ENCODE assay signal across 17 cellular contexts in the genomic region with DNA sequence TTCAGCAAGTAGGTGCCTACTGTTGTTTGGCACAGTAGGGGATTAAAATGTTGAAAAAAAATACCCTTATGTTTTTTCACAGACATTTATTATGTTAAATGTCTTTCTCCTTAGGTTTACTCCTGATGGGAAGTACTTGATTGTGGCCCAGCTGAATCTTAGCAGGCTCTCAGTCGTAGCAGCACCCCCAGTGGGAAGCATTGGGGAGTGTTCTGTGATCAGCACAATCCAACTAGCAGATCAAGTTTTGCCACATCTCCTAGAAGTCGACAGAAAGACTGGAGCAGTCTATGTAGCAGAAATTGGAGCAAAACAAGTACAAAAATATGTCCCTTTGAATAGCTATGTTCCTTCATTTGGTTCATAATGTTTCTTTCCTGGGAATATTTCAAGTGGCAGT. TPM values are rescaled to one million over a fixed set of nuclear protein-coding genes. Genes with fewer than 3 reads are reported as not detected.
DNase-seq lines count a peak whose midpoint lies in the region; ATAC-seq, FAIRE-seq and TF ChIP-seq lines count a peak whose summit lies in the region.
"Had no signal": no experiment of that assay in that cellular context is flagged by ENCODE, and none has a peak within 500 bp of the region (broad histone marks: within the 10 kb centered on the region; RNA-seq: fewer than 3 reads in every experiment).

No MANE protein-coding gene starts in this region.

- BruUV-seq in K562 (replicated peaks; lab: Mats Ljungman, UMichigan): no TSS peak

- intact Hi-C loops in K562 (cut with micrococcal nuclease): no loop called here
- intact Hi-C loops in lower lobe of right lung (cut with DNase I): no loop called here

- TF ChIP-seq EP300 in K562 (IDR thresholded peaks at IDR 0.05; ENCODE audit: low read length): no peak

- H3K79me2 ChIP-seq in K562 (ENCODE audit: control insufficient read depth, insufficient read depth, low read length): no peaks in the 10 kb centered on the region

- H3K9me3 Mint-ChIP-seq in HFFc6: no peaks in the 10 kb centered on the region
- H3K9me3 Mint-ChIP-seq in memory B cell: no peaks in the 10 kb centered on the region
- H3K9me3 Mint-ChIP-seq: activated T-cell treated with anti-CD3 and anti-CD28 coated beads, Interleukin-2, amount 50 U/mL, for 24 hours; CD8-positive, alpha-beta T cell; immature natural killer cell; naive thymus-derived CD4-positive, alpha-beta T cell had no signal

- H3K4me1 Mint-ChIP-seq in HFFc6 (ENCODE audit: low read depth) (no peaks in the 10 kb centered on the region), memory B cell (peaks cover 2% of the 10 kb centered on the region)

- H3K4me3 Mint-ChIP-seq in HFFc6: no peak overlapping the region
- H3K4me3 Mint-ChIP-seq in memory B cell: no peak overlapping the region
- H3K4me3 Mint-ChIP-seq: activated T-cell treated with anti-CD3 and anti-CD28 coated beads, Interleukin-2, amount 50 U/mL, for 24 hours; CD8-positive, alpha-beta T cell; immature natural killer cell; naive thymus-derived CD4-positive, alpha-beta T cell had no signal

- H3K9me3 ChIP-seq in K562 (replicated peaks; ENCODE audit: control insufficient read depth, insufficient read depth, low read depth, low read length) (no peaks in the 10 kb centered on the region), lower lobe of right lung (no peaks in the 10 kb centered on the region)

- 0 out of 2 replicates have a peak, but pooled peaks have one; percentile 9 for TF ChIP-seq CTCF in BJ (IDR thresholded peaks at IDR 0.05; ENCODE audit: insufficient read depth, low read depth, low read length)
- peak; percentile 22; the same call in 1 of the 2 replicates for TF ChIP-seq CTCF in HFFc6 (IDR thresholded peaks at IDR 0.05)
- TF ChIP-seq CTCF in K562 (IDR thresholded peaks at IDR 0.05 in 2 of 3, conservative IDR thresholded peaks at IDR 0.05 in 1 of 3; ENCODE audit: insufficient read depth in 2 of 3, low read depth in 1 of 3, low read length in 3 of 3): peak in 1 of 3 experiments; percentile 11; a peak in 1 of 6 replicates
- TF ChIP-seq CTCF in lower lobe of right lung (IDR thresholded peaks at IDR 0.05): no peak

- H3K27me3 Mint-ChIP-seq in HFFc6 (ENCODE audit: insufficient read depth): no peaks in the 10 kb centered on the region
- no peaks in the 10 kb centered on the region for H3K27me3 Mint-ChIP-seq in memory B cell
- H3K27me3 Mint-ChIP-seq: activated T-cell treated with anti-CD3 and anti-CD28 coated beads, Interleukin-2, amount 50 U/mL, for 24 hours; naive thymus-derived CD4-positive, alpha-beta T cell had no signal

- WGBS in K562 (ENCODE audit: insufficient coverage, low coverage, missing lambda C conversion rate): 21% methylated on average over 2 of the region's 2 CpGs

- POLR2A ChIA-PET in BJ (lab: Charles Lee): no interaction called here
- POLR2A ChIA-PET in K562 (lab: Yijun Ruan, JAX): interaction anchor here (1.1 kb wide), 1 partner anchor 9 kb away, joined by 3 read pairs; the partner anchor contains the start of genes NHLRC3 and PROSER1

- ATAC-seq in K562 (peak; percentile 84), memory B cell (ENCODE audit: low read depth) (no peak), HG03469 (IDR thresholded peaks at IDR 0.05; ENCODE audit: unreplicated experiment) (no peak), lower lobe of right lung (no peak)
- ATAC-seq: CD8-positive, alpha-beta T cell; naive thymus-derived CD4-positive, alpha-beta T cell had no signal

- no peaks in the 10 kb centered on the region for H4K20me1 ChIP-seq in K562 (replicated peaks; ENCODE audit: control insufficient read depth, insufficient read depth, low read length)

- no peak overlapping the region for H2AFZ ChIP-seq in K562 (ENCODE audit: low read depth, low read length)

- H3K4me1 ChIP-seq in K562 (replicated peaks in 1 of 2; ENCODE audit: control insufficient read depth in 2 of 2, insufficient read depth in 2 of 2, low read length in 2 of 2) (no peaks in the 10 kb centered on the region), lower lobe of right lung (no peaks in the 10 kb centered on the region)

- H3K36me3 Mint-ChIP-seq in HFFc6 (ENCODE audit: low read depth) (no peaks in the 10 kb centered on the region), memory B cell (peaks cover 16% of the 10 kb centered on the region)

- H3K9me1 ChIP-seq in K562 (ENCODE audit: control insufficient read depth, insufficient read depth, low read length): no peaks in the 10 kb centered on the region

- no peak overlapping the region for H3K9ac ChIP-seq in K562 (ENCODE audit: insufficient read depth in 1 of 2, low read depth in 2 of 2, low read length in 2 of 2)

- no peak for DNase-seq in BJ (ENCODE audit: low read depth)
- no peak for DNase-seq in HFFc6
- peak in 3 of 4 experiments; percentile 13 to 27 (median 14) for DNase-seq in K562 (ENCODE audit: extremely low read depth in 1 of 4, low spot score in 3 of 4)
- DNase-seq in memory B cell (ENCODE audit: low spot score in 2 of 2): no peak
- no peak for DNase-seq in activated T-cell treated with anti-CD3 and anti-CD28 coated beads, Interleukin-2, amount 50 U/mL, for 48 hours
- no peak for DNase-seq in lower lobe of right lung
- DNase-seq in urothelium cell line (ENCODE audit: low spot score): no peak
- DNase-seq: activated T-cell treated with anti-CD3 and anti-CD28 coated beads, Interleukin-2, amount 50 U/mL, for 24 hours; CD8-positive, alpha-beta T cell; HCEC 1CT; immature natural killer cell; KG1; naive thymus-derived CD4-positive, alpha-beta T cell; NCI-H2171 treated with DMSO at 0.1 percent for 48 hours had no signal

- no peak for TF ChIP-seq RAD21 in K562 (CRISPR knock-in tag; conservative IDR thresholded peaks at IDR 0.05 in 1 of 2, IDR thresholded peaks at IDR 0.05 in 1 of 2)

- no peak for FAIRE-seq in K562 (lab: Jason Lieb, UNC)
- no peak for FAIRE-seq in urothelium cell line (lab: Jason Lieb, UNC)

- no peak overlapping the region for H3K4me3 ChIP-seq in BJ (ENCODE audit: low read depth, low read length)
- no peak overlapping the region for H3K4me3 ChIP-seq in K562
- H3K4me3 ChIP-seq in lower lobe of right lung: no peak overlapping the region

- peak overlapping the region; percentile 24; the same call in 1 of the 2 replicates for H3K27ac Mint-ChIP-seq in HFFc6
- H3K27ac Mint-ChIP-seq in memory B cell: peak overlapping the region; percentile 67
- H3K27ac Mint-ChIP-seq: activated T-cell treated with anti-CD3 and anti-CD28 coated beads, Interleukin-2, amount 50 U/mL, for 24 hours; naive thymus-derived CD4-positive, alpha-beta T cell had no signal

- H3K36me3 ChIP-seq in BJ (ENCODE audit: control insufficient read depth, insufficient read depth, low read length) (no peaks in the 10 kb centered on the region; the same call in none of the 2 replicates), K562 (ENCODE audit: control insufficient read depth, insufficient read depth, low read length) (peaks cover 12% of the 10 kb centered on the region), lower lobe of right lung (peaks cover 27% of the 10 kb centered on the region)

- CTCF ChIA-PET in BJ (lab: Yijun Ruan, JAX): interaction anchor here (1.2 to 1.7 kb wide), 3 partner anchors 10 to 565 kb away, joined by 3 to 12 read pairs (median 5); partner anchors contain the start of genes NHLRC3 and PROSER1
- CTCF ChIA-PET in K562 (lab: Yijun Ruan, JAX; ENCODE audit: low intra/inter-chr PET ratio): no interaction called here

- in situ Hi-C loops in K562 (cut with MboI): no loop called here

- no peak overlapping the region for H3K4me2 ChIP-seq in K562 (ENCODE audit: insufficient read depth, low read length)

- H3K27ac ChIP-seq in K562 (ENCODE audit: extremely low read depth, low read depth, low read length) (no peak overlapping the region), lower lobe of right lung (no peak overlapping the region)
- H3K27ac ChIP-seq: epithelial cell of prostate, RWPE1 had no signal

- no peak for TF ChIP-seq POLR2A in K562 (conservative IDR thresholded peaks at IDR 0.05)

- H3K27me3 ChIP-seq in BJ (ENCODE audit: control insufficient read depth, insufficient read depth, low read length) (no peaks in the 10 kb centered on the region), K562 (ENCODE audit: control insufficient read depth in 2 of 2, insufficient read depth in 2 of 2, low read length in 2 of 2) (no peaks in the 10 kb centered on the region), lower lobe of right lung (ENCODE audit: low read depth) (no peaks in the 10 kb centered on the region)

RNA-seq across cellular contexts. Expression of gene NHLRC3, which starts 9.3 kb away (rescaled TPM):
- polyA plus RNA-seq in BJ (2011; rRNA removed) (6.8 and 12.6 TPM in 2 replicates), K562 (2011; rRNA removed) (14.3 and 14.5 TPM in 2 replicates), K562 (2014; fragmentation: Illumina TruSeq; extraction: Trizol) (8.1 and 8.8 TPM in 2 replicates), K562 (2014; fragmentation: Nextera tagmentation; extraction: Ambion mirVana) (1 to 10 TPM; 5.5 to 7.4 TPM), K562 (2014; rRNA removed) (9.9 and 11.7 TPM in 2 replicates)
- 5.5 and 5.6 TPM in 2 replicates for polyA minus RNA-seq in BJ (2011; rRNA and poly(A)+ RNA removed)
- 1 to 10 TPM; 7.3 to 9.6 (median 7.8) TPM for total RNA-seq in HFFc6 (2021; fragmentation: NEBNext Ultra II Directional; extraction: Animal tissue kit (Norgen Biotek cat#: 25700))
- 20.6 and 46.6 TPM in 2 replicates for total RNA-seq in K562 (2011; cell fraction: chromatin; rRNA removed; ENCODE audit: low replicate concordance)
- total RNA-seq in K562 (2011; cell fraction: nucleolus; rRNA removed): 12.7 and 17.6 TPM in 2 replicates
- total RNA-seq in K562 (2011; cell fraction: nucleoplasm; rRNA removed): 41.3 and 52.2 TPM in 2 replicates
- total RNA-seq in K562 (2014; rRNA removed) (7.0 TPM in 2 replicates), K562 (2014; rRNA removed; fragmentation: Illumina TruSeq; extraction: Trizol) (12.6 and 13.7 TPM in 2 replicates), K562 (2015; rRNA removed; fragmentation: Illumina TruSeq; extraction: Trizol) (13.8 and 15.3 TPM in 2 replicates), K562 (2021) (8.6 and 9.0 TPM in 2 replicates), lower lobe of right lung (35.4 TPM)
- 3.5 and 12.3 TPM in 2 replicates for polyA plus RNA-seq in K562 (2011; cell fraction: cytosol; rRNA removed)
- 25.4 and 32.7 TPM in 2 replicates for polyA plus RNA-seq in K562 (2011; cell fraction: nucleus; rRNA removed)
- 9.3 and 12.7 TPM in 2 replicates for polyA plus RNA-seq in K562 (2012)
- 16.5 and 24.0 TPM in 2 replicates for polyA minus RNA-seq in K562 (2011; rRNA and poly(A)+ RNA removed)
- 2.8 and 3.4 TPM in 2 replicates for polyA minus RNA-seq in K562 (2011; cell fraction: cytosol; rRNA and poly(A)+ RNA removed)
- 15.8 and 28.2 TPM in 2 replicates for polyA minus RNA-seq in K562 (2011; cell fraction: nucleus; rRNA and poly(A)+ RNA removed)

RNA-seq across cellular contexts. Expression of gene PROSER1, which starts 9.7 kb away (rescaled TPM):
- 10.7 and 13.0 TPM in 2 replicates for polyA plus RNA-seq in BJ (2011; rRNA removed)
- 7.1 and 8.2 TPM in 2 replicates for polyA minus RNA-seq in BJ (2011; rRNA and poly(A)+ RNA removed)
- 10 to 100 TPM; 15.2 to 19.6 (median 18.3) TPM for total RNA-seq in HFFc6 (2021; fragmentation: NEBNext Ultra II Directional; extraction: Animal tissue kit (Norgen Biotek cat#: 25700))
- total RNA-seq in K562 (2011; cell fraction: chromatin; rRNA removed; ENCODE audit: low replicate concordance): 18.8 and 64.4 TPM in 2 replicates
- total RNA-seq in K562 (2011; cell fraction: nucleolus; rRNA removed): 7.7 and 13.3 TPM in 2 replicates
- 28.7 and 43.1 TPM in 2 replicates for total RNA-seq in K562 (2011; cell fraction: nucleoplasm; rRNA removed)
- total RNA-seq in K562 (2014; rRNA removed): 6.6 and 9.2 TPM in 2 replicates
- 9.7 and 10.8 TPM in 2 replicates for total RNA-seq in K562 (2014; rRNA removed; fragmentation: Illumina TruSeq; extraction: Trizol)
- total RNA-seq in K562 (2015; rRNA removed; fragmentation: Illumina TruSeq; extraction: Trizol): 7.4 and 9.3 TPM in 2 replicates
- 30.5 and 36.2 TPM in 2 replicates for total RNA-seq in K562 (2021)
- polyA plus RNA-seq in K562 (2011; rRNA removed): 9.6 and 21.4 TPM in 2 replicates
- polyA plus RNA-seq in K562 (2011; cell fraction: cytosol; rRNA removed): 10.0 and 17.9 TPM in 2 replicates
- polyA plus RNA-seq in K562 (2011; cell fraction: nucleus; rRNA removed): 37.3 and 48.0 TPM in 2 replicates
- polyA plus RNA-seq in K562 (2012): 15.0 and 15.1 TPM in 2 replicates
- 25.5 and 30.5 TPM in 2 replicates for polyA plus RNA-seq in K562 (2014; fragmentation: Illumina TruSeq; extraction: Trizol)
- 10 to 100 TPM; 10.4 to 10.5 TPM for polyA plus RNA-seq in K562 (2014; fragmentation: Nextera tagmentation; extraction: Ambion mirVana)
- 14.8 and 15.2 TPM in 2 replicates for polyA plus RNA-seq in K562 (2014; rRNA removed)
- polyA minus RNA-seq in K562 (2011; rRNA and poly(A)+ RNA removed): 13.9 and 17.9 TPM in 2 replicates
- 13.1 and 16.5 TPM in 2 replicates for polyA minus RNA-seq in K562 (2011; cell fraction: cytosol; rRNA and poly(A)+ RNA removed)
- 20.9 and 27.4 TPM in 2 replicates for polyA minus RNA-seq in K562 (2011; cell fraction: nucleus; rRNA and poly(A)+ RNA removed)
- 35.6 TPM for total RNA-seq in lower lobe of right lung

RNA-seq across cellular contexts. Expression of gene STOML3, which starts 56.9 kb away (rescaled TPM):
- polyA plus RNA-seq in BJ (2011; rRNA removed): not detected in 2 replicates
- polyA minus RNA-seq in BJ (2011; rRNA and poly(A)+ RNA removed): not detected in 2 replicates
- not detected for total RNA-seq in HFFc6 (2021; fragmentation: NEBNext Ultra II Directional; extraction: Animal tissue kit (Norgen Biotek cat#: 25700))
- total RNA-seq in K562 (2011; cell fraction: chromatin; rRNA removed; ENCODE audit: low replicate concordance): not detected in 2 replicates
- total RNA-seq in K562 (2011; cell fraction: nucleolus; rRNA removed): not detected in 2 replicates
- not detected in 2 replicates for total RNA-seq in K562 (2011; cell fraction: nucleoplasm; rRNA removed)
- total RNA-seq in K562 (2014; rRNA removed): not detected in 2 replicates
- total RNA-seq in K562 (2014; rRNA removed; fragmentation: Illumina TruSeq; extraction: Trizol): not detected in 2 replicates
- total RNA-seq in K562 (2015; rRNA removed; fragmentation: Illumina TruSeq; extraction: Trizol): not detected in 2 replicates
- total RNA-seq in K562 (2021): not detected in 2 replicates
- polyA plus RNA-seq in K562 (2011; rRNA removed): not detected in 2 replicates
- not detected in 2 replicates for polyA plus RNA-seq in K562 (2011; cell fraction: cytosol; rRNA removed)
- polyA plus RNA-seq in K562 (2011; cell fraction: nucleus; rRNA removed): not detected in 2 replicates
- not detected in 2 replicates for polyA plus RNA-seq in K562 (2012)
- polyA plus RNA-seq in K562 (2014; fragmentation: Illumina TruSeq; extraction: Trizol): not detected in 2 replicates
- polyA plus RNA-seq in K562 (2014; fragmentation: Nextera tagmentation; extraction: Ambion mirVana): under 1 TPM in 1 of 2 experiments, not detected in 1; 0.04 TPM
- not detected in 2 replicates for polyA plus RNA-seq in K562 (2014; rRNA removed)
- polyA minus RNA-seq in K562 (2011; rRNA and poly(A)+ RNA removed): not detected in 2 replicates
- not detected in 2 replicates for polyA minus RNA-seq in K562 (2011; cell fraction: cytosol; rRNA and poly(A)+ RNA removed)
- polyA minus RNA-seq in K562 (2011; cell fraction: nucleus; rRNA and poly(A)+ RNA removed): not detected in 2 replicates
- total RNA-seq in lower lobe of right lung: 2.7 TPM
- total RNA-seq: CD8-positive, alpha-beta T cell; naive thymus-derived CD4-positive, alpha-beta T cell had no signal
- polyA plus RNA-seq: immature natural killer cell; naive thymus-derived CD4-positive, alpha-beta T cell had no signal

Comparison
In these comparisons a context has a peak if more than half of its experiments do, and no peak if none do; other contexts are left out.
1. DNase-seq: peak in K562 (3 of 4); none in BJ (single experiment), HFFc6 (single experiment), memory B cell (0 of 2), activated T-cell treated with anti-CD3 and anti-CD28 coated beads, Interleukin-2, amount 50 U/mL, for 48 hours (0 of 2), lower lobe of right lung (single experiment) and urothelium cell line (single experiment).